In genomic region chr20:31603822-31604566, GRCh38 we compare ENCODE assay signal across 1 cellular context.
A peak's percentile ranks its signal among the peaks of the same experiment; 100 is the strongest.
TF ChIP-seq lines count a peak whose summit lies in the region.

No MANE protein-coding gene starts in this region.

TF ChIP-seq in HepG2, 621 proteins besides CTCF, POLR2A, EP300 and RAD21 (continued from another document and continues in another):
- peak; percentile 99 for TF ChIP-seq TARDBP (CRISPR knock-in tag; IDR thresholded peaks at IDR 0.05)
- TF ChIP-seq ZNF546 (CRISPR knock-in tag; conservative IDR thresholded peaks at IDR 0.05): no peak
- no peak for TF ChIP-seq FOXK2 (IDR thresholded peaks at IDR 0.05)
- peak; percentile 92 for TF ChIP-seq NCOR1 (IDR thresholded peaks at IDR 0.05; ENCODE audit: borderline replicate concordance, low read length)
- TF ChIP-seq SRSF9 (IDR thresholded peaks at IDR 0.05; ENCODE audit: borderline replicate concordance, insufficient read depth, low read depth, low read length, poor library complexity, severe bottlenecking): no peak
- TF ChIP-seq ASH2L (IDR thresholded peaks at IDR 0.05; ENCODE audit: insufficient read length, low read depth, low read length): peak; percentile 59
- peak; percentile 56 to 78; a peak in 3 of 4 replicates for TF ChIP-seq NR2F1 (CRISPR knock-in tag; IDR thresholded peaks at IDR 0.05)
- TF ChIP-seq RBM39 (IDR thresholded peaks at IDR 0.05; ENCODE audit: low read depth, low read length, poor library complexity, severe bottlenecking): no peak
- peak; percentile 90 for TF ChIP-seq MXD3 (CRISPR knock-in tag; IDR thresholded peaks at IDR 0.05)
- no peak for TF ChIP-seq HHEX (CRISPR knock-in tag; IDR thresholded peaks at IDR 0.05)
- peak; percentile 98 for TF ChIP-seq TEAD3 (CRISPR knock-in tag; optimal IDR thresholded peaks at IDR 0.05; ENCODE audit: borderline replicate concordance)
- TF ChIP-seq ATF3 (CRISPR knock-in tag; IDR thresholded peaks at IDR 0.05): peak; percentile 97
- TF ChIP-seq ZBTB34 (CRISPR knock-in tag; IDR thresholded peaks at IDR 0.05): no peak; the same call in 1 of the 2 replicates
- TF ChIP-seq EHMT2 (IDR thresholded peaks at IDR 0.05; ENCODE audit: borderline replicate concordance, low read depth, low read length): no peak
- peak; percentile 99 for TF ChIP-seq TFAP4 (IDR thresholded peaks at IDR 0.05; ENCODE audit: borderline replicate concordance, low read depth)
- no peak for TF ChIP-seq GPBP1L1 (CRISPR knock-in tag; IDR thresholded peaks at IDR 0.05)
- peak; percentile 28; the same call in 1 of the 2 replicates for TF ChIP-seq RBAK (CRISPR knock-in tag; IDR thresholded peaks at IDR 0.05)
- peak; percentile 99 for TF ChIP-seq PHF21A (CRISPR knock-in tag; IDR thresholded peaks at IDR 0.05)
- TF ChIP-seq SMYD3 (CRISPR knock-in tag; IDR thresholded peaks at IDR 0.05): no peak; the same call in 1 of the 2 replicates
- no peak for TF ChIP-seq KLF9 (CRISPR knock-in tag; IDR thresholded peaks at IDR 0.05; ENCODE audit: low read depth)
- no peak for TF ChIP-seq ZNF235 (CRISPR knock-in tag; IDR thresholded peaks at IDR 0.05; ENCODE audit: borderline replicate concordance)
- TF ChIP-seq TRIM22 (IDR thresholded peaks at IDR 0.05): no peak
- TF ChIP-seq CSRNP1 (CRISPR knock-in tag; IDR thresholded peaks at IDR 0.05): peak; percentile 92
- TF ChIP-seq ZBTB10 (CRISPR knock-in tag; IDR thresholded peaks at IDR 0.05; ENCODE audit: borderline replicate concordance): peak; percentile 49; the same call in 1 of the 2 replicates
- peak; percentile 83; the same call in 1 of the 2 replicates for TF ChIP-seq ZNF280B (CRISPR knock-in tag; IDR thresholded peaks at IDR 0.05; ENCODE audit: borderline replicate concordance)
- TF ChIP-seq ZBTB33 (CRISPR knock-in tag; IDR thresholded peaks at IDR 0.05): peak; percentile 59; the same call in 1 of the 2 replicates
- TF ChIP-seq ZGPAT (CRISPR knock-in tag; IDR thresholded peaks at IDR 0.05): peak; percentile 88
- no peak for TF ChIP-seq CENPBD1 (CRISPR knock-in tag; IDR thresholded peaks at IDR 0.05; ENCODE audit: borderline replicate concordance, low read depth)
- TF ChIP-seq ETV6 (CRISPR knock-in tag; conservative IDR thresholded peaks at IDR 0.05): peak; percentile 93
- peak; percentile 99 for TF ChIP-seq ZC3H4 (CRISPR knock-in tag; IDR thresholded peaks at IDR 0.05; ENCODE audit: borderline replicate concordance)
- no peak; the same call in 1 of the 2 replicates for TF ChIP-seq ZNF383 (CRISPR knock-in tag; IDR thresholded peaks at IDR 0.05; ENCODE audit: borderline replicate concordance)
- no peak for TF ChIP-seq ZNF282 (IDR thresholded peaks at IDR 0.05; ENCODE audit: partially characterized antibody)
- TF ChIP-seq HMG20B (CRISPR knock-in tag; conservative IDR thresholded peaks at IDR 0.05): peak; percentile 92
- peak; percentile 93 for TF ChIP-seq PHF5A (CRISPR knock-in tag; IDR thresholded peaks at IDR 0.05; ENCODE audit: low read depth, unreplicated experiment)
- TF ChIP-seq BORCS8-MEF2B (CRISPR knock-in tag; IDR thresholded peaks at IDR 0.05): peak; percentile 86
- peak; percentile 99 for TF ChIP-seq AKAP8 (CRISPR knock-in tag; IDR thresholded peaks at IDR 0.05)
- 0 out of 2 replicates have a peak, but pooled peaks have one; percentile 30 for TF ChIP-seq ZNF337 (CRISPR knock-in tag; IDR thresholded peaks at IDR 0.05; ENCODE audit: borderline replicate concordance, low read depth)
- peak; percentile 16; the same call in 1 of the 2 replicates for TF ChIP-seq JDP2 (CRISPR knock-in tag; IDR thresholded peaks at IDR 0.05; ENCODE audit: borderline replicate concordance)
- TF ChIP-seq AGO1 (IDR thresholded peaks at IDR 0.05; ENCODE audit: low read depth, low read length, poor library complexity, severe bottlenecking): no peak
- peak; percentile 96 for TF ChIP-seq ZNF605 (CRISPR knock-in tag; IDR thresholded peaks at IDR 0.05)
- no peak; the same call in 1 of the 2 replicates for TF ChIP-seq ZNF460 (CRISPR knock-in tag; IDR thresholded peaks at IDR 0.05; ENCODE audit: borderline replicate concordance)
